8 cellular contexts compared by ENCODE assay signal in the genomic region with DNA sequence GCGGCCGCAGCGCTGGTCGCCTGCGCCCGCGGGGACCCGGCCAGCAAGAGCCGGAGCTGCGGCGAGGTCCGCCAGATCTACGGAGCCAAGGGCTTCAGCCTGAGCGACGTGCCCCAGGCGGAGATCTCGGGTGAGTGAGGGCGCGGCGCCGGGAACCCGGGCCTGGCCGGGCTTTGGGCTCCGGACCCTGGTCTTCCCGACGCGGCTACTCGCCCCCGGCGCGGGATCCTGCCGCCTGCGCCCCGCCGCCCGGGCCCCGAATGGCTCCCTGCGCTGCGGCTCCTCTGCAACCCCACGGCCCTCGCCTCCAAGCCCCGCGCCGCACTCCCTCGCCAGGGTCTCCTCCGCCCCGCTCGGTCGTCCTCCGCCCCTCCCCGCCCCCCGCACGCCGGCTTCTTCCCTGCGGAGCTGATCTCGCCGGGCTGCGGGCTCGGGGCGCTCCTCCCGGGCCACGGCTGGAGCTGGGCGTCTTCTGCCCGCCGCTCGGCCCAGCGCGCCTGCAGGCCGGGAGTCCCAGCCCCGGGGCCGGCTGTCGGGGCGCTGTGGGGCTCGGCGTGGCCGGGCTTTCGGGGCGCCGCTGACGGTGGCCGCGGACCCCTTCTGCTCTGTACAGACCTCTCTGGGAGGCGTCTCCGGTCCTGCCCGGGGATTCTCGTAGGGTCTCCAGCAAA. TPM values are rescaled to one million over a fixed set of nuclear protein-coding genes. Genes with fewer than 3 reads are reported as not detected.
DNase-seq lines count a peak whose midpoint lies in the region; ATAC-seq, FAIRE-seq and TF ChIP-seq lines count a peak whose summit lies in the region.

No MANE protein-coding gene starts in this region.

- ATAC-seq in GM21367 (IDR thresholded peaks at IDR 0.05; ENCODE audit: unreplicated experiment) (peak; percentile 17), GM21528 (IDR thresholded peaks at IDR 0.05; ENCODE audit: low FRiP score, unreplicated experiment) (no peak)
- peak in 1 of 2 donors; percentile 7 for ATAC-seq in naive thymus-derived CD8-positive, alpha-beta T cell

- intact Hi-C loops in PC-9 (cut with micrococcal nuclease; ENCODE audit: unreplicated experiment): loop anchor here (1.0 to 5.0 kb wide), 4 partner anchors 131 to 185 kb away; partner anchors contain the start of gene RNPEPL1
- intact Hi-C loops in endothelial cell of umbilical vein (cut with micrococcal nuclease): loop anchor here (1.0 to 5.0 kb wide), 6 partner anchors 17 to 411 kb away; partner anchors contain the start of genes NDUFA10 and RNPEPL1

- H3K9me3 ChIP-seq in PC-9 (ENCODE audit: insufficient read depth, low read depth) (no peaks in the 10 kb centered on the region), endothelial cell of umbilical vein (replicated peaks; ENCODE audit: control insufficient read depth, insufficient read depth, low read length) (no peaks in the 10 kb centered on the region)

- H3K36me3 Mint-ChIP-seq in naive thymus-derived CD8-positive, alpha-beta T cell: no peaks in the 10 kb centered on the region

- H4K20me1 ChIP-seq in PC-9 (ENCODE audit: insufficient read depth): peaks cover 27% of the 10 kb centered on the region
- no peaks in the 10 kb centered on the region for H4K20me1 ChIP-seq in endothelial cell of umbilical vein (replicated peaks; ENCODE audit: control insufficient read depth, extremely low read depth, insufficient read depth, low read length)

- dilution Hi-C loops in endothelial cell of umbilical vein (cut with MboI; ENCODE audit: extremely low pct_ligation_motif_present, low sequenced_read_pairs): no loop called here

- peaks cover 15% of the 10 kb centered on the region for H3F3A ChIP-seq in PC-9 (ENCODE audit: insufficient read depth, low read depth)

- peak overlapping the region; percentile 14 for H3K9ac ChIP-seq in endothelial cell of umbilical vein (replicated peaks; ENCODE audit: extremely low read depth, insufficient read depth, low read length)

- H2AFZ ChIP-seq in PC-9 (peak overlapping the region; percentile 25; the same call in 1 of the 2 replicates), endothelial cell of umbilical vein (ENCODE audit: low read depth, low read length) (peak overlapping the region; percentile 62)

- peaks cover 0 to 8% (median 6%) of the 10 kb centered on the region in 4 donors for H3K4me1 Mint-ChIP-seq in naive thymus-derived CD8-positive, alpha-beta T cell

- DNase-seq in BJ (ENCODE audit: low read depth) (no peak), PC-9 (peak in 1 of 2 experiments; percentile 50), endothelial cell of umbilical vein (ENCODE audit: low read depth, low spot score) (peak; percentile 22), midbrain (lab: John Stamatoyannopoulos, UW) (no peak), NCI-H446 treated with DMSO at 0.1 percent for 48 hours (lab: John Stamatoyannopoulos, UW) (no peak)
- peak in 3 of 10 donors; percentile 15 to 54 (median 19) for DNase-seq in naive thymus-derived CD8-positive, alpha-beta T cell

- TF ChIP-seq CTCF in BJ (IDR thresholded peaks at IDR 0.05; ENCODE audit: insufficient read depth, low read depth, low read length) (no peak), PC-9 (conservative IDR thresholded peaks at IDR 0.05) (no peak), endothelial cell of umbilical vein (IDR thresholded peaks at IDR 0.05; ENCODE audit: extremely low read depth in 1 of 2, insufficient read depth in 1 of 2, low read depth in 1 of 2, low read length in 2 of 2) (no peak)

- TF ChIP-seq POLR2A in endothelial cell of umbilical vein (IDR thresholded peaks at IDR 0.05; ENCODE audit: low read depth, low read length): no peak

- no peaks in the 10 kb centered on the region for H3K9me2 ChIP-seq in PC-9 (ENCODE audit: insufficient read depth)

- H3K79me2 ChIP-seq in PC-9 (ENCODE audit: low read depth) (peaks cover 55% of the 10 kb centered on the region), endothelial cell of umbilical vein (ENCODE audit: control insufficient read depth, insufficient read depth, low read length) (no peaks in the 10 kb centered on the region)

- peaks cover 4 to 43% (median 22%) of the 10 kb centered on the region in 5 donors for H3K27me3 Mint-ChIP-seq in naive thymus-derived CD8-positive, alpha-beta T cell

- POLR2A ChIA-PET in BJ (lab: Charles Lee) (interaction anchor here (0.6 kb wide), 1 partner anchor 66 kb away, joined by 12 read pairs; no protein-coding TSS in a partner anchor), PC-9 (lab: Charles Lee; ENCODE audit: unreplicated experiment) (interaction anchor here (0.7 to 1.9 kb wide), 2 partner anchors 168 to 202 kb away, joined by 6 to 17 read pairs; no protein-coding TSS in a partner anchor), endothelial cell of umbilical vein (lab: Charles Lee) (no interaction called here)
- POLR2A ChIA-PET in naive thymus-derived CD8-positive, alpha-beta T cell (lab: Charles Lee): interaction anchor here (0.6 kb wide), 1 partner anchor 231 kb away, joined by 3 read pairs; no protein-coding TSS in a partner anchor

- H3K4me3 Mint-ChIP-seq in naive thymus-derived CD8-positive, alpha-beta T cell: peak overlapping the region; percentile 39 to 78 (median 55)

- peaks cover 45% of the 10 kb centered on the region for H3K4me1 ChIP-seq in PC-9 (replicated peaks; ENCODE audit: insufficient read depth)
- no peaks in the 10 kb centered on the region for H3K4me1 ChIP-seq in endothelial cell of umbilical vein (ENCODE audit: control insufficient read depth, extremely low read depth, insufficient read depth, low read length)

- no peaks in the 10 kb centered on the region for H3K9me3 Mint-ChIP-seq in naive thymus-derived CD8-positive, alpha-beta T cell

- H3K27ac Mint-ChIP-seq in naive thymus-derived CD8-positive, alpha-beta T cell: no peak overlapping the region

- peak overlapping the region; percentile 18; the same call in 1 of the 2 replicates for H3K27ac ChIP-seq in PC-9
- no peak overlapping the region for H3K27ac ChIP-seq in endothelial cell of umbilical vein (ENCODE audit: insufficient read depth, low read depth, low read length)

- H3K4me3 ChIP-seq in BJ (ENCODE audit: low read depth, low read length) (peak overlapping the region; percentile 70), PC-9 (peak overlapping the region; percentile 82), endothelial cell of umbilical vein (replicated peaks in 1 of 3; ENCODE audit: insufficient read depth in 1 of 3, low read depth in 1 of 3, low read length in 3 of 3) (peak overlapping the region; percentile 26 to 47 (median 34))

- H3K27me3 ChIP-seq in BJ (ENCODE audit: control insufficient read depth, insufficient read depth, low read length) (no peaks in the 10 kb centered on the region), PC-9 (ENCODE audit: insufficient read depth, low read depth) (no peaks in the 10 kb centered on the region), endothelial cell of umbilical vein (ENCODE audit: control insufficient read depth in 2 of 2, insufficient read depth in 2 of 2, low read length in 2 of 2) (peaks cover 7 to 15% of the 10 kb centered on the region in 2 experiments)

- FAIRE-seq in endothelial cell of umbilical vein (lab: Jason Lieb, UNC): peak; percentile 12

- H3K9me1 ChIP-seq in endothelial cell of umbilical vein (replicated peaks; ENCODE audit: control insufficient read depth, extremely low read depth, insufficient read depth, low read length): no peaks in the 10 kb centered on the region

- BruUV-seq in PC-9 (replicated peaks; lab: Mats Ljungman, UMichigan) (no TSS peak), endothelial cell of umbilical vein (replicated peaks; lab: Mats Ljungman, UMichigan) (no TSS peak)

- CTCF ChIA-PET in BJ (lab: Yijun Ruan, JAX) (interaction anchor here (0.8 to 3.4 kb wide), 10 partner anchors 9 to 286 kb away, joined by 3 to 50 read pairs (median 4); no protein-coding TSS in a partner anchor), PC-9 (lab: Charles Lee) (interaction anchor here (0.6 kb wide), 4 partner anchors 34 to 292 kb away, joined by 3 to 8 read pairs (median 6); no protein-coding TSS in a partner anchor), endothelial cell of umbilical vein (lab: Charles Lee) (interaction anchor here (0.6 to 1.9 kb wide), 3 partner anchors 201 to 286 kb away, joined by 3 to 22 read pairs (median 7); no protein-coding TSS in a partner anchor)

- H3K36me3 ChIP-seq in BJ (ENCODE audit: control insufficient read depth, insufficient read depth, low read length) (peaks cover 7% of the 10 kb centered on the region), PC-9 (ENCODE audit: low read depth) (no peaks in the 10 kb centered on the region), endothelial cell of umbilical vein (ENCODE audit: control insufficient read depth in 2 of 2, extremely low read depth in 1 of 2, insufficient read depth in 2 of 2, low read length in 2 of 2) (no peaks in the 10 kb centered on the region)

- H3K4me2 ChIP-seq in PC-9 (peak overlapping the region; percentile 97), endothelial cell of umbilical vein (ENCODE audit: insufficient read depth, low read length) (peak overlapping the region; percentile 57)

TF ChIP-seq in endothelial cell of umbilical vein, 7 proteins besides CTCF, POLR2A, EP300 and RAD21 (continues in another document):
- TF ChIP-seq EZH2 (IDR thresholded peaks at IDR 0.05; ENCODE audit: borderline replicate concordance, low read depth, low read length, severe bottlenecking) (no peak), POLR2AphosphoS5 (IDR thresholded peaks at IDR 0.05; ENCODE audit: insufficient read depth, low read depth, low read length) (no peak), GATA2 (IDR thresholded peaks at IDR 0.05; ENCODE audit: insufficient read depth, insufficient read length, low read depth, low read length) (no peak), JUN (IDR thresholded peaks at IDR 0.05; ENCODE audit: borderline replicate concordance, insufficient read depth, insufficient read length, low read depth) (no peak)
- TF ChIP-seq, protein P1, sequence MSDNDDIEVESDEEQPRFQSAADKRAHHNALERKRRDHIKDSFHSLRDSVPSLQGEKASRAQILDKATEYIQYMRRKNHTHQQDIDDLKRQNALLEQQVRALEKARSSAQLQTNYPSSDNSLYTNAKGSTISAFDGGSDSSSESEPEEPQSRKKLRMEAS (IDR thresholded peaks at IDR 0.05; ENCODE audit: insufficient read depth, insufficient read length): no peak

RNA-seq across cellular contexts. Expression of gene GPC1, which starts 0.6 kb away (rescaled TPM):
- 62.9 and 126 TPM in 2 replicates for polyA plus RNA-seq in BJ (2011; rRNA removed)
- polyA minus RNA-seq in BJ (2011; rRNA and poly(A)+ RNA removed): 50.6 and 63.2 TPM in 2 replicates
- 302 and 319 TPM in 2 replicates for total RNA-seq in PC-9 (2021)
- total RNA-seq in endothelial cell of umbilical vein: 23.9 and 31.1 TPM in 2 replicates
- 9.6 and 10.4 TPM in 2 replicates for polyA plus RNA-seq in endothelial cell of umbilical vein
- polyA plus RNA-seq in endothelial cell of umbilical vein (2011; cell fraction: cytosol; rRNA removed): 7.1 and 9.7 TPM in 2 replicates
- 8.2 and 9.6 TPM in 2 replicates for polyA plus RNA-seq in endothelial cell of umbilical vein (2011; cell fraction: nucleus; rRNA removed)
- 12.5 and 15.5 TPM in 2 replicates for polyA plus RNA-seq in endothelial cell of umbilical vein (2012)
- 5.2 and 6.3 TPM in 2 replicates for polyA minus RNA-seq in endothelial cell of umbilical vein
- 49.9 TPM for polyA minus RNA-seq in endothelial cell of umbilical vein (2011; cell fraction: cytosol; rRNA and poly(A)+ RNA removed)
- polyA minus RNA-seq in endothelial cell of umbilical vein (2011; cell fraction: nucleus; rRNA and poly(A)+ RNA removed): 3.1 and 5.9 TPM in 2 replicates
- 1 to 10 TPM in 1 of 2 experiments, under 1 TPM in 1; 0.99 to 1.2 TPM for total RNA-seq in naive thymus-derived CD8-positive, alpha-beta T cell
- polyA plus RNA-seq in naive thymus-derived CD8-positive, alpha-beta T cell: under 1 TPM; 0.09 to 0.49 (median 0.31) TPM

Comparison
In these comparisons a context has a peak if more than half of its experiments do, and no peak if none do; other contexts are left out.
1. RNA of gene GPC1, which starts 0.6 kb away (total RNA-seq): 302 to 319 TPM in PC-9 and 23.9 to 31.1 TPM in endothelial cell of umbilical vein; 0.99 to 1.2 TPM in naive thymus-derived CD8-positive, alpha-beta T cell; every median in the first group is over 10 times any median in the second.
2. Peak in every context shown above with its lines, with median percentiles within 50 percentile points of each other: H3K4me3 ChIP-seq.